8 cellular contexts compared by ENCODE assay signal in genomic region chr3:129625071-129625874, GRCh38. TPM values are rescaled to one million over a fixed set of nuclear protein-coding genes. Genes with fewer than 3 reads are reported as not detected.
DNase-seq lines count a peak whose midpoint lies in the region; TF ChIP-seq lines count a peak whose summit lies in the region.

No MANE protein-coding gene starts in this region.

- WGBS in smooth muscle cell (ENCODE audit: low lambda C conversion rate), result 77% methylated on average over 12 of the region's 12 CpGs

- H2AFZ ChIP-seq in smooth muscle cell (ENCODE audit: low read depth), result no peak overlapping the region

- H3K9me3 Mint-ChIP-seq in glutamatergic neuron (ENCODE audit: unreplicated experiment), result peaks cover 14% of the 10 kb centered on the region

- H3K9me3 ChIP-seq in smooth muscle cell (replicated peaks; ENCODE audit: low read depth), result no peaks in the 10 kb centered on the region

- no peaks in the 10 kb centered on the region for H3K36me3 ChIP-seq in smooth muscle cell (ENCODE audit: low read depth)

- peak overlapping the region; percentile 55 for H3K4me2 ChIP-seq in smooth muscle cell

- H3F3A ChIP-seq in smooth muscle cell (ENCODE audit: low read depth), result peaks cover 13% of the 10 kb centered on the region

- peak overlapping the region; percentile 55 for H3K4me3 Mint-ChIP-seq in glutamatergic neuron (ENCODE audit: unreplicated experiment)

- H3K27ac Mint-ChIP-seq in glutamatergic neuron (ENCODE audit: unreplicated experiment), result peak overlapping the region; percentile 96

- H3K27ac ChIP-seq in smooth muscle cell (ENCODE audit: low read depth), result peak overlapping the region; percentile 83

- H3K4me3 ChIP-seq in smooth muscle cell, result no peak overlapping the region

- H3K79me2 ChIP-seq in smooth muscle cell (ENCODE audit: low read depth), result no peaks in the 10 kb centered on the region

- H3K4me1 ChIP-seq in smooth muscle cell (ENCODE audit: low read depth), result peaks cover 13% of the 10 kb centered on the region

- peaks cover 21% of the 10 kb centered on the region for H3K4me1 Mint-ChIP-seq in glutamatergic neuron (ENCODE audit: low read depth, unreplicated experiment)

- H3K36me3 Mint-ChIP-seq in glutamatergic neuron (ENCODE audit: unreplicated experiment), result no peaks in the 10 kb centered on the region

- H3K27me3 ChIP-seq in smooth muscle cell (ENCODE audit: low read depth), result no peaks in the 10 kb centered on the region

- no peak for TF ChIP-seq CTCF in glutamatergic neuron (IDR thresholded peaks at IDR 0.05; ENCODE audit: partially characterized antibody, unreplicated experiment)
- no peak for TF ChIP-seq CTCF in smooth muscle cell (IDR thresholded peaks at IDR 0.05; ENCODE audit: borderline replicate concordance, insufficient read depth, poor library complexity, severe bottlenecking)

- peak overlapping the region; percentile 46 for H3K9ac ChIP-seq in smooth muscle cell (ENCODE audit: low read depth)

- no peaks in the 10 kb centered on the region for H4K20me1 ChIP-seq in smooth muscle cell (ENCODE audit: low read depth)

- H3K27me3 Mint-ChIP-seq in glutamatergic neuron (ENCODE audit: unreplicated experiment), result peaks cover 7% of the 10 kb centered on the region

- DNase-seq in DMS53 (lab: John Stamatoyannopoulos, UW) (peak; percentile 46), DMS53 treated with DMSO at 0.1 percent for 48 hours (lab: John Stamatoyannopoulos, UW; ENCODE audit: unreplicated experiment) (no peak), RPMI7951 (ENCODE audit: low read depth) (peak; percentile 14), glutamatergic neuron (peak; percentile 27), smooth muscle cell (lab: John Stamatoyannopoulos, UW; ENCODE audit: unreplicated experiment) (no peak), NCI-H2029 treated with DMSO at 0.1 percent for 48 hours (lab: John Stamatoyannopoulos, UW) (no peak), SKM-1 treated with dmso at 0.1 percent for 144 hours (lab: John Stamatoyannopoulos, UW; ENCODE audit: unreplicated experiment) (no peak), NCI-H1930 (lab: John Stamatoyannopoulos, UW) (no peak)

RNA-seq across cellular contexts. Expression of gene PLXND1, which starts 18.8 kb away (rescaled TPM):
- 68.0 and 68.9 TPM in 2 replicates for total RNA-seq in RPMI7951 (2014; rRNA removed; shearing (Covaris generic))
- 72.2 TPM for total RNA-seq in glutamatergic neuron (ENCODE audit: unreplicated experiment)
- total RNA-seq in smooth muscle cell, result 71.2 and 94.3 TPM in 2 replicates
- polyA plus RNA-seq in smooth muscle cell, result 75.8 and 130 TPM in 2 replicates

Comparison
In these comparisons a context has a peak if more than half of its experiments do, and no peak if none do; other contexts are left out.
1. DNase-seq: peak in DMS53 (single experiment), RPMI7951 (single experiment) and glutamatergic neuron (single experiment); none in DMS53 treated with DMSO at 0.1 percent for 48 hours (single experiment), smooth muscle cell (single experiment), NCI-H2029 treated with DMSO at 0.1 percent for 48 hours (single experiment), SKM-1 treated with dmso at 0.1 percent for 144 hours (single experiment) and NCI-H1930 (0 of 2).